Comparison of ENCODE assay signal across 28 cellular contexts in genomic region chr10:133523631-133524203, GRCh38. TPM values are rescaled to one million over a fixed set of nuclear protein-coding genes. Genes with fewer than 3 reads are reported as not detected.
"Had no signal": no experiment of that assay in that cellular context is flagged by ENCODE, and none has a peak within 500 bp of the region (broad histone marks: within the 10 kb centered on the region; RNA-seq: fewer than 3 reads in every experiment).

No MANE protein-coding gene starts in this region.

- H3K27ac ChIP-seq: adrenal gland, ascending aorta, coronary artery, hepatocyte, prostate gland, tibial artery had no signal

- ATAC-seq: activated CD4-positive, alpha-beta T cell treated with anti-CD3 and anti-CD28 coated beads for 36 hours; activated T-helper 17 cell treated with anti-CD3 and anti-CD28 coated beads, Interleukin-2, amount 50 U/mL, for 72 hours; left ventricle myocardium superior; natural killer cell treated with Interleukin-12 subunit alpha and Interleukin-12 subunit beta and Interleukin-15 and Interleukin-18, amount 100 ng/mL, for 72 hours; right cardiac atrium; stimulated activated effector memory CD8-positive, alpha-beta T cell treated with anti-CD3 and anti-CD28 coated beads, Interleukin-12 subunit alpha, Interleukin-12 subunit beta, amount 100 ng/mL, for 72 hours; stimulated activated naive CD8-positive, alpha-beta T cell treated with anti-CD3 and anti-CD28 coated beads, Interleukin-15, amount 100 ng/mL, for 72 hours; T-helper 17 cell had no signal

- DNase-seq: activated B cell treated with CpG ODN at 0.5 μM for 24 hours; activated CD4-positive, alpha-beta T cell treated with anti-CD3 and anti-CD28 coated beads for 36 hours; activated CD4-positive, alpha-beta T cell treated with anti-CD3 and anti-CD28 coated beads, Interleukin-2, amount 50 U/mL, for 4 hours; activated CD8-positive, alpha-beta memory T cell treated with anti-CD3 and anti-CD28 coated beads for 24 hours; activated CD8-positive, alpha-beta memory T cell treated with anti-CD3 and anti-CD28 coated beads, Interleukin-2, amount 50 U/mL, for 4 hours; activated T-cell treated with anti-CD3 and anti-CD28 coated beads, Interleukin-2, amount 50 U/mL, for 24 hours; adrenal gland; glutamatergic neuron; immature natural killer cell; left ventricle myocardium superior; right cardiac atrium; small intestine; stimulated activated CD4-positive, alpha-beta T cell treated with anti-CD3 and anti-CD28 coated beads, Interleukin-2, amount 100 ng/mL, for 24 hours; stimulated activated naive CD8-positive, alpha-beta T cell treated with anti-CD3 and anti-CD28 coated beads, Interleukin-15, amount 100 ng/mL, for 72 hours; T-helper 17 cell; tibial artery had no signal

- H3K9me3 ChIP-seq: prostate gland had no signal

- H3K4me2 ChIP-seq: hepatocyte had no signal

- H3K79me2 ChIP-seq: hepatocyte had no signal

- H3K4me3 ChIP-seq: adrenal gland, ascending aorta, coronary artery, hepatocyte, prostate gland, tibial artery had no signal

- H2AFZ ChIP-seq: hepatocyte had no signal

- H3K36me3 Mint-ChIP-seq: activated naive CD8-positive, alpha-beta T cell; memory B cell; stimulated activated effector memory CD8-positive, alpha-beta T cell treated with anti-CD3 and anti-CD28 coated beads, Interleukin-12 subunit alpha, Interleukin-12 subunit beta, amount 100 ng/mL, for 72 hours had no signal

- H3K4me1 ChIP-seq: adrenal gland, ascending aorta, prostate gland had no signal

- H3K36me3 ChIP-seq: adrenal gland, ascending aorta, prostate gland, tibial artery had no signal

- H3K4me3 Mint-ChIP-seq: activated B cell treated with CpG ODN at 0.5 μM for 24 hours; activated CD4-positive, alpha-beta T cell treated with anti-CD3 and anti-CD28 coated beads for 36 hours; activated naive CD8-positive, alpha-beta T cell; activated T-cell treated with anti-CD3 and anti-CD28 coated beads, Interleukin-2, amount 50 U/mL, for 24 hours; activated T-helper 17 cell treated with anti-CD3 and anti-CD28 coated beads, Interleukin-2, amount 50 U/mL, for 72 hours; immature natural killer cell; memory B cell; natural killer cell treated with Interleukin-12 subunit alpha and Interleukin-12 subunit beta and Interleukin-15 and Interleukin-18, amount 100 ng/mL, for 72 hours; stimulated activated effector memory CD8-positive, alpha-beta T cell treated with anti-CD3 and anti-CD28 coated beads, Interleukin-12 subunit alpha, Interleukin-12 subunit beta, amount 100 ng/mL, for 72 hours; stimulated activated naive CD8-positive, alpha-beta T cell treated with anti-CD3 and anti-CD28 coated beads, Interleukin-15, amount 100 ng/mL, for 72 hours; T-helper 17 cell had no signal

- H3K27me3 ChIP-seq: hepatocyte had no signal

- FAIRE-seq: frontal cortex, small intestine had no signal

- H3K27ac Mint-ChIP-seq: activated B cell treated with CpG ODN at 0.5 μM for 24 hours; activated CD4-positive, alpha-beta T cell treated with anti-CD3 and anti-CD28 coated beads for 36 hours; activated naive CD8-positive, alpha-beta T cell; activated T-cell treated with anti-CD3 and anti-CD28 coated beads, Interleukin-2, amount 50 U/mL, for 24 hours; activated T-helper 17 cell treated with anti-CD3 and anti-CD28 coated beads, Interleukin-2, amount 50 U/mL, for 72 hours; immature natural killer cell; memory B cell; natural killer cell treated with Interleukin-12 subunit alpha and Interleukin-12 subunit beta and Interleukin-15 and Interleukin-18, amount 100 ng/mL, for 72 hours; stimulated activated effector memory CD8-positive, alpha-beta T cell treated with anti-CD3 and anti-CD28 coated beads, Interleukin-12 subunit alpha, Interleukin-12 subunit beta, amount 100 ng/mL, for 72 hours; T-helper 17 cell had no signal

- H3K4me1 Mint-ChIP-seq: activated T-helper 17 cell treated with anti-CD3 and anti-CD28 coated beads, Interleukin-2, amount 50 U/mL, for 72 hours; memory B cell had no signal

- H3K27me3 Mint-ChIP-seq: activated T-helper 17 cell treated with anti-CD3 and anti-CD28 coated beads, Interleukin-2, amount 50 U/mL, for 72 hours had no signal

RNA-seq across cellular contexts. Expression of gene SYCE1, which starts 41.7 kb away (rescaled TPM):
- total RNA-seq: activated B cell treated with CpG ODN at 0.5 μM for 24 hours; ascending aorta; epithelial cell of proximal tubule; hepatocyte; natural killer cell treated with Interleukin-12 subunit alpha and Interleukin-12 subunit beta and Interleukin-15 and Interleukin-18, amount 100 ng/mL, for 72 hours; osteocyte had no signal
